In genomic region chr4:148192526-148192925, GRCh38 we compare ENCODE assay signal across 24 cellular contexts.
DNase-seq lines count a peak whose midpoint lies in the region; ATAC-seq and TF ChIP-seq lines count a peak whose summit lies in the region.
"Had no signal": no experiment of that assay in that cellular context is flagged by ENCODE, and none has a peak within 500 bp of the region (broad histone marks: within the 10 kb centered on the region; RNA-seq: fewer than 3 reads in every experiment).

No MANE protein-coding gene starts in this region.

- ATAC-seq in CD4-positive, CD25-positive, alpha-beta regulatory T cell (ENCODE audit: low read depth in 2 of 2): no peak
- no peak for ATAC-seq in IMR-90 (ENCODE audit: low read depth)
- no peak for ATAC-seq in left cardiac atrium
- ATAC-seq: A549 had no signal

- in situ Hi-C loops in IMR-90 (cut with MboI; ENCODE audit: low sequenced_read_pairs) (no loop called here), transverse colon (cut with MboI; ENCODE audit: low pct_ligation_motif_present in 1 of 4, low pct_unique_long_range_greater_than_20kb in 1 of 4, low sequenced_read_pairs in 3 of 4) (no loop called here)

- H3K4me1 Mint-ChIP-seq in CD4-positive, CD25-positive, alpha-beta regulatory T cell: no peaks in the 10 kb centered on the region

- no peak overlapping the region for H3K56ac ChIP-seq in IMR-90 (ENCODE audit: extremely low read depth, insufficient read depth, low read length)

- no peak overlapping the region for H3K27ac ChIP-seq in CD4-positive, CD25-positive, alpha-beta regulatory T cell (ENCODE audit: insufficient read depth, low read length, poor library complexity, severe bottlenecking)
- H3K27ac ChIP-seq in IMR-90 (ENCODE audit: insufficient read depth, low read length): no peak overlapping the region
- H3K27ac ChIP-seq in transverse colon: no peak overlapping the region
- H3K27ac ChIP-seq in vagina: no peak overlapping the region
- H3K27ac ChIP-seq: A549, GM23248, KMS-11, Peyer's patch, SJCRH30 had no signal

- no peak overlapping the region for H3K4me2 ChIP-seq in IMR-90 (ENCODE audit: low read depth, low read length)
- H3K4me2 ChIP-seq: A549, KMS-11 had no signal

- H3K27me3 ChIP-seq in CD4-positive, CD25-positive, alpha-beta regulatory T cell (ENCODE audit: control insufficient read depth, insufficient read depth, low read length): no peaks in the 10 kb centered on the region
- no peaks in the 10 kb centered on the region for H3K27me3 ChIP-seq in IMR-90 (ENCODE audit: control insufficient read depth, insufficient read depth, low read length)
- H3K27me3 ChIP-seq in transverse colon: no peaks in the 10 kb centered on the region
- no peaks in the 10 kb centered on the region for H3K27me3 ChIP-seq in vagina
- H3K27me3 ChIP-seq: BE2C, Peyer's patch, SJCRH30 had no signal

- H4K8ac ChIP-seq in IMR-90 (ENCODE audit: low read depth in 2 of 2, low read length in 2 of 2): no peak overlapping the region

- no peaks in the 10 kb centered on the region for H3K4me1 ChIP-seq in CD4-positive, CD25-positive, alpha-beta regulatory T cell (ENCODE audit: control insufficient read depth, insufficient read depth, low read length, poor library complexity, severe bottlenecking)
- H3K4me1 ChIP-seq in IMR-90 (ENCODE audit: control insufficient read depth, insufficient read depth, low read length) (no peaks in the 10 kb centered on the region), transverse colon (peaks cover 0 to 7% (median 0%) of the 10 kb centered on the region in 4 donors), vagina (no peaks in the 10 kb centered on the region)
- H3K4me1 ChIP-seq: A549, BE2C, Peyer's patch, SJCRH30 had no signal

- POLR2A ChIA-PET in IMR-90 (lab: Charles Lee; ENCODE audit: unreplicated experiment): no interaction called here

- H3K27ac Mint-ChIP-seq in CD4-positive, CD25-positive, alpha-beta regulatory T cell: peak overlapping the region in 2 of 3 donors; percentile 22 to 81

- no CpG with 5 or more reads among the region's 3 CpGs for WGBS in IMR-90 (ENCODE audit: extremely low coverage in 2 of 2, insufficient read length in 1 of 2), 2 experiments
- 82% methylated on average over 3 of the region's 3 CpGs; no CpG with 5 or more reads in 1 of the 2 donors for WGBS in transverse colon (ENCODE audit: low coverage in 1 of 2), 2 donors

- H2AFZ ChIP-seq in IMR-90 (replicated peaks; ENCODE audit: low read length, poor library complexity): peak overlapping the region; percentile 58
- H2AFZ ChIP-seq: GM23248 had no signal

- no peak for TF ChIP-seq RAD21 in IMR-90 (IDR thresholded peaks at IDR 0.05; ENCODE audit: low read length)

- no peak for TF ChIP-seq EP300 in transverse colon (IDR thresholded peaks at IDR 0.05; ENCODE audit: low read depth)

- intact Hi-C loops in IMR-90 (cut with micrococcal nuclease) (no loop called here), transverse colon (cut with DNase I; ENCODE audit: low total_unique reads) (no loop called here), left cardiac atrium (cut with DNase I) (no loop called here), vagina (cut with DNase I) (no loop called here)

- no peaks in the 10 kb centered on the region for H4K20me1 ChIP-seq in IMR-90 (ENCODE audit: insufficient read depth, low read length)

- no peaks in the 10 kb centered on the region for H3K27me3 Mint-ChIP-seq in CD4-positive, CD25-positive, alpha-beta regulatory T cell
- H3K27me3 Mint-ChIP-seq: CD4-positive, alpha-beta memory T cell had no signal

- dilution Hi-C loops in IMR-90 (cut with HindIII; ENCODE audit: low sequenced_read_pairs, unreplicated experiment): no loop called here

- no peak overlapping the region for H3K23ac ChIP-seq in IMR-90 (ENCODE audit: low read depth, low read length)

- no peak for DNase-seq in CD4-positive, CD25-positive, alpha-beta regulatory T cell
- no peak for DNase-seq in IMR-90
- DNase-seq in kidney tubule cell (ENCODE audit: low spot score): peak; percentile 22
- peak; percentile 41 for DNase-seq in transverse colon
- no peak for DNase-seq in activated T-cell treated with anti-CD3 and anti-CD28 coated beads, Interleukin-2, amount 50 U/mL, for 1 hour
- no peak for DNase-seq in left cardiac atrium
- no peak for DNase-seq in vagina (ENCODE audit: extremely low spot score in 2 of 2)
- DNase-seq: CD4-positive, alpha-beta memory T cell; DMS153; GM23248; HCEC 1CT; MV-4-11; NCI-H1694; NCI-H2081; NCI-H2171; NCI-H345; NCI-H524; NCI-H774; NK-92 treated with Interleukin-12 subunit alpha and Interleukin-12 subunit beta, amount 100 ng/mL, for 24 hours; Peyer's patch had no signal

- CTCF ChIA-PET in IMR-90 (lab: Yijun Ruan, JAX): no interaction called here

- no peak overlapping the region for H2BK120ac ChIP-seq in IMR-90 (ENCODE audit: low read depth, low read length)

- TF ChIP-seq POLR2A in IMR-90 (IDR thresholded peaks at IDR 0.05; ENCODE audit: low read depth, low read length): no peak
- TF ChIP-seq POLR2A in transverse colon (IDR thresholded peaks at IDR 0.05): no peak
- TF ChIP-seq POLR2A in vagina (IDR thresholded peaks at IDR 0.05): no peak

- H3K36me3 Mint-ChIP-seq in CD4-positive, CD25-positive, alpha-beta regulatory T cell: peaks cover 34% of the 10 kb centered on the region

- H3K36me3 ChIP-seq in CD4-positive, CD25-positive, alpha-beta regulatory T cell (ENCODE audit: control insufficient read depth, insufficient read depth, low read length): peaks cover 6% of the 10 kb centered on the region
- H3K36me3 ChIP-seq in IMR-90 (ENCODE audit: control insufficient read depth, insufficient read depth, low read length) (no peaks in the 10 kb centered on the region), transverse colon (peaks cover 0 to 17% (median 5%) of the 10 kb centered on the region in 4 donors), vagina (peaks cover 0 to 11% of the 10 kb centered on the region in 2 donors)
- H3K36me3 ChIP-seq: BE2C, SJCRH30 had no signal

- no peak overlapping the region for H3K18ac ChIP-seq in IMR-90 (ENCODE audit: low read depth, low read length)

- H2AK5ac ChIP-seq in IMR-90 (ENCODE audit: low read depth, low read length): no peak overlapping the region

- H4K5ac ChIP-seq in IMR-90 (ENCODE audit: low read depth, low read length): no peak overlapping the region

- no peak overlapping the region for H3K4me3 Mint-ChIP-seq in CD4-positive, CD25-positive, alpha-beta regulatory T cell
- H3K4me3 Mint-ChIP-seq: CD4-positive, alpha-beta memory T cell had no signal

- peaks cover 0 to 5% (median 1%) of the 10 kb centered on the region in 7 donors for H3K9me3 Mint-ChIP-seq in CD4-positive, CD25-positive, alpha-beta regulatory T cell

- H2BK20ac ChIP-seq in IMR-90 (ENCODE audit: low read depth, low read length): no peak overlapping the region

- no peak overlapping the region for H3K9ac ChIP-seq in IMR-90 (ENCODE audit: low read depth, low read length)
- H3K9ac ChIP-seq: GM23248, KMS-11 had no signal

- no peaks in the 10 kb centered on the region for H3K9me1 ChIP-seq in IMR-90 (ENCODE audit: insufficient read depth, low read length)

- no peaks in the 10 kb centered on the region for H3K9me3 ChIP-seq in CD4-positive, CD25-positive, alpha-beta regulatory T cell (ENCODE audit: control insufficient read depth in 2 of 2, low read length in 2 of 2)
- no peaks in the 10 kb centered on the region for H3K9me3 ChIP-seq in IMR-90 (ENCODE audit: control insufficient read depth, insufficient read depth, low read length)
- H3K9me3 ChIP-seq in transverse colon: no peaks in the 10 kb centered on the region
- no peaks in the 10 kb centered on the region for H3K9me3 ChIP-seq in vagina
- H3K9me3 ChIP-seq: A549, BE2C, Peyer's patch, SJCRH30 had no signal

- H2BK15ac ChIP-seq in IMR-90 (ENCODE audit: low read depth, low read length): no peak overlapping the region

- no peak overlapping the region for H3K4ac ChIP-seq in IMR-90 (ENCODE audit: low read depth, low read length)

- H3K4me3 ChIP-seq in CD4-positive, CD25-positive, alpha-beta regulatory T cell (ENCODE audit: low read depth, low read length): no peak overlapping the region
- H3K4me3 ChIP-seq in IMR-90 (ENCODE audit: insufficient read depth, low read depth, low read length): no peak overlapping the region
- no peak overlapping the region for H3K4me3 ChIP-seq in transverse colon
- H3K4me3 ChIP-seq in vagina: no peak overlapping the region
- H3K4me3 ChIP-seq: A549, GM23248, Peyer's patch, SJCRH30 had no signal

- no peak for TF ChIP-seq CTCF in IMR-90 (conservative IDR thresholded peaks at IDR 0.05; ENCODE audit: low read depth, low read length)
- TF ChIP-seq CTCF in transverse colon (IDR thresholded peaks at IDR 0.05): no peak
- no peak for TF ChIP-seq CTCF in vagina (IDR thresholded peaks at IDR 0.05)

- H3K79me1 ChIP-seq in IMR-90 (ENCODE audit: low read depth in 1 of 2, low read length in 2 of 2): no peaks in the 10 kb centered on the region

- no peak overlapping the region for H2BK5ac ChIP-seq in IMR-90 (ENCODE audit: low read depth, low read length, poor library complexity, severe bottlenecking)

- H2AK9ac ChIP-seq in IMR-90 (replicated peaks; ENCODE audit: low read depth, low read length, poor library complexity): no peak overlapping the region

- H3K14ac ChIP-seq in IMR-90 (replicated peaks; ENCODE audit: low read depth, low read length): no peak overlapping the region

- no peak overlapping the region for H4K91ac ChIP-seq in IMR-90 (ENCODE audit: insufficient read depth, low read depth, low read length)

- no TSS peak for BruUV-seq in IMR-90 (replicated peaks; lab: Mats Ljungman, UMichigan)

TF ChIP-seq in IMR-90, 13 proteins besides CTCF, POLR2A, EP300 and RAD21 (continues in another document):
- no peak for TF ChIP-seq CEBPB (IDR thresholded peaks at IDR 0.05; ENCODE audit: low read depth, low read length)
- no peak for TF ChIP-seq NFE2L2 (IDR thresholded peaks at IDR 0.05; ENCODE audit: low read depth, low read length)
- no peak for TF ChIP-seq CHD1 (IDR thresholded peaks at IDR 0.05; ENCODE audit: low read depth, low read length)
- no peak for TF ChIP-seq RCOR1 (IDR thresholded peaks at IDR 0.05; ENCODE audit: insufficient replicate concordance, low read length)
- TF ChIP-seq MAZ (IDR thresholded peaks at IDR 0.05; ENCODE audit: borderline replicate concordance, low read depth, low read length): no peak
- no peak for TF ChIP-seq RFX5 (IDR thresholded peaks at IDR 0.05; ENCODE audit: low read depth, low read length)
- TF ChIP-seq, protein P1, sequence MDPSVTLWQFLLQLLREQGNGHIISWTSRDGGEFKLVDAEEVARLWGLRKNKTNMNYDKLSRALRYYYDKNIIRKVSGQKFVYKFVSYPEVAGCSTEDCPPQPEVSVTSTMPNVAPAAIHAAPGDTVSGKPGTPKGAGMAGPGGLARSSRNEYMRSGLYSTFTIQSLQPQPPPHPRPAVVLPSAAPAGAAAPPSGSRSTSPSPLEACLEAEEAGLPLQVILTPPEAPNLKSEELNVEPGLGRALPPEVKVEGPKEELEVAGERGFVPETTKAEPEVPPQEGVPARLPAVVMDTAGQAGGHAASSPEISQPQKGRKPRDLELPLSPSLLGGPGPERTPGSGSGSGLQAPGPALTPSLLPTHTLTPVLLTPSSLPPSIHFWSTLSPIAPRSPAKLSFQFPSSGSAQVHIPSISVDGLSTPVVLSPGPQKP (IDR thresholded peaks at IDR 0.05; ENCODE audit: borderline replicate concordance, low read depth, low read length): no peak
- no peak for TF ChIP-seq BHLHE40 (IDR thresholded peaks at IDR 0.05; ENCODE audit: low read depth, low read length)
- no peak for TF ChIP-seq SMC3 (IDR thresholded peaks at IDR 0.05; ENCODE audit: low read depth, low read length)
- no peak for TF ChIP-seq FOS (IDR thresholded peaks at IDR 0.05; ENCODE audit: low read depth, low read length)

Comparison
In these comparisons a context has a peak if more than half of its experiments do, and no peak if none do; other contexts are left out.
1. DNase-seq: peak in kidney tubule cell (single experiment) and transverse colon (single experiment); none in CD4-positive, CD25-positive, alpha-beta regulatory T cell (0 of 3), IMR-90 (single experiment), activated T-cell treated with anti-CD3 and anti-CD28 coated beads, Interleukin-2, amount 50 U/mL, for 1 hour (single experiment), left cardiac atrium (single experiment) and vagina (0 of 2).